ENCODE assay signal across 8 cellular contexts in the genomic region with DNA sequence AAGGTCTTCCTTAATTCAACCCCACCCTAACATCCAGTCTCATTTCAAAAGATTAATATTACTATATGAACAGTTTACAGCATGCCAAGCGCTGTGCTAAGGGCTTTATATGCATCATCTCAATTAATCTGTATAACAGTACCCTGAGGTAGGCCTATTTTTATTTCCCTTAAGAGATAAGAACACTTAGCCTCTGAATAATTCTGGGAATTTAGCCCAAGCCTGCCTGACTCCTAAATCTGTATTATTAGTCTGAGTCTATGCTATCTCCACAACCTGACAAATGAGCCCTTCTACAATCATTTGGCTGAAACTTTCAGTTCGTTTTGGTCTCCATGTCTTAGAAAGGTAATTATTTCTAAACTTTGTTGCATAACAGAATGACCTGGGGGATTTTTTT.
"Had no signal": no experiment of that assay in that cellular context is flagged by ENCODE, and none has a peak within 500 bp of the region (broad histone marks: within the 10 kb centered on the region; RNA-seq: fewer than 3 reads in every experiment).

No MANE protein-coding gene starts in this region.

- ATAC-seq: GM23338, HCT116 had no signal

- DNase-seq: GM23248, GOT3, H7, H9, HCEC 1CT, HFFc6 had no signal
